ENCODE assay signal across 23 cellular contexts in the genomic region with DNA sequence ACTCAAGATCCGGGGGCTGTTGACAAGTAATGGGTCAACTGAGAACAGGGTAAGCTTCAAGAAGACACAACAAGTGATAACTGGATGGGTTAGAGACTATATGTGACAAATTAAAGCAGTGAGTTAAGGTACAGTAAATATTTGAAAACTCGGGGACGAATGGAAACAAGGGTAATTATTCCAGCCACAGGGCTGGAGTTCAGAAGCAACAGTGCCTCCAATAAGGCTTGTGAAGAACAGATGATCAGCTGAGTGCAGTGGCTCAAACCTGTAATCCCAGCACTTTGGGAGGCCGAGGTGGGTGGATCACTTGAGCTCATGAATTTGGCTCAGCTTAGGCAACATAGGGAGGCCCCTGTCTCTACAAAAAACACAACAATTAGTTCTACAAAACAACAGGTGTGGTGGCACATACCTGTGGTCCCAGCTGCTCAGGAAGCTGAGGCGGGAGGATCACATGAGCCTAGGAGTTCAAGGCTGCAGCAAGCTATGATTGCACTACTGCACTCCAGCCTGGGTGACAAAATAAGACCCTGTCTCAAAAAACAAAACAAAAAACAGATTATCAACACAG. TPM values are rescaled to one million over a fixed set of nuclear protein-coding genes. Genes with fewer than 3 reads are reported as not detected.
DNase-seq lines count a peak whose midpoint lies in the region; ATAC-seq, FAIRE-seq and TF ChIP-seq lines count a peak whose summit lies in the region.
"Had no signal": no experiment of that assay in that cellular context is flagged by ENCODE, and none has a peak within 500 bp of the region (broad histone marks: within the 10 kb centered on the region; RNA-seq: fewer than 3 reads in every experiment).

No MANE protein-coding gene starts in this region.

- H3K4me2 ChIP-seq in HepG2 (ENCODE audit: low read depth, low read length), result peak overlapping the region; percentile 44
- H3K4me2 ChIP-seq in MM.1S (ENCODE audit: low read depth, low read length), result no peak overlapping the region
- no peak overlapping the region for H3K4me2 ChIP-seq in K562 (ENCODE audit: insufficient read depth, low read length)
- H3K4me2 ChIP-seq: BLaER1 treated with 17β-estradiol and CSF1 and Interleukin-3, amounts not matched to agents 10 nM and 100 nM had no signal

- in situ Hi-C loops in HepG2 (cut with HindIII; ENCODE audit: extremely low pct_ligation_motif_present, low pct_unique_long_range_greater_than_20kb) (loop anchor here (5.0 to 25.0 kb wide), 2 partner anchors 128 to 408 kb away; a partner anchor contains a TSS), K562 (cut with MboI) (loop anchor here (5.0 to 10.0 kb wide), 3 partner anchors 126 to 683 kb away; a partner anchor contains a TSS)

- no peaks in the 10 kb centered on the region for H3K9me1 ChIP-seq in K562 (ENCODE audit: control insufficient read depth, insufficient read depth, low read length)

- peak overlapping the region; percentile 43 for H2AFZ ChIP-seq in HepG2 (ENCODE audit: low read length)
- H2AFZ ChIP-seq in MM.1S (ENCODE audit: low read length), result no peak overlapping the region
- peak overlapping the region; percentile 35; the same call in 1 of the 2 replicates for H2AFZ ChIP-seq in K562 (ENCODE audit: low read depth, low read length)

- H3K4me3 ChIP-seq in HepG2 (replicated peaks in 1 of 3; ENCODE audit: insufficient read depth in 1 of 3, low read depth in 2 of 3, low read length in 3 of 3) (no peak overlapping the region), right lobe of liver (no peak overlapping the region), MM.1S (ENCODE audit: low read length) (no peak overlapping the region), K562 (no peak overlapping the region)
- H3K4me3 ChIP-seq: BLaER1 treated with 17β-estradiol and CSF1 and Interleukin-3, amounts not matched to agents 10 nM and 100 nM; MG63; SK-N-MC had no signal

- TF ChIP-seq CTCF in HepG2 (CRISPR knock-in tag; IDR thresholded peaks at IDR 0.05), result no peak
- no peak for TF ChIP-seq CTCF in right lobe of liver (IDR thresholded peaks at IDR 0.05)
- no peak for TF ChIP-seq CTCF in MM.1S (IDR thresholded peaks at IDR 0.05; ENCODE audit: low read length)
- no peak for TF ChIP-seq CTCF in K562 (IDR thresholded peaks at IDR 0.05 in 2 of 3, conservative IDR thresholded peaks at IDR 0.05 in 1 of 3; ENCODE audit: insufficient read depth in 2 of 3, low read depth in 1 of 3, low read length in 3 of 3)

- POLR2A ChIA-PET in HepG2 (lab: Yijun Ruan, JAX), result interaction anchor here (1.1 kb wide), 1 partner anchor 127 kb away, joined by 4 read pairs; no protein-coding TSS in a partner anchor
- POLR2A ChIA-PET in K562 (lab: Yijun Ruan, JAX), result interaction anchor here (0.6 kb wide), 1 partner anchor 110 kb away, joined by 3 read pairs; no protein-coding TSS in a partner anchor

- intact Hi-C loops in HepG2 (cut with micrococcal nuclease; ENCODE audit: unreplicated experiment) (no loop called here), right lobe of liver (cut with DNase I) (loop anchor here (10.0 kb wide), 1 partner anchor 126 kb away; a partner anchor contains a TSS), K562 (cut with micrococcal nuclease) (loop anchor here (5.0 to 10.0 kb wide), 4 partner anchors 93 to 1076 kb away; no protein-coding TSS in a partner anchor)

- H3K4me1 ChIP-seq in HepG2 (ENCODE audit: insufficient read depth, low read length) (peaks cover 29% of the 10 kb centered on the region), right lobe of liver (peaks cover 0 to 15% (median 5%) of the 10 kb centered on the region in 4 donors), MM.1S (ENCODE audit: low read length) (peaks cover 9% of the 10 kb centered on the region), K562 (replicated peaks in 1 of 2; ENCODE audit: control insufficient read depth in 2 of 2, insufficient read depth in 2 of 2, low read length in 2 of 2) (no peaks in the 10 kb centered on the region)

- H3K36me3 ChIP-seq in HepG2 (replicated peaks in 1 of 2; ENCODE audit: control insufficient read depth in 1 of 2, insufficient read depth in 2 of 2, low read length in 2 of 2), result no peaks in the 10 kb centered on the region
- no peaks in the 10 kb centered on the region for H3K36me3 ChIP-seq in right lobe of liver
- H3K36me3 ChIP-seq in MM.1S (replicated peaks; ENCODE audit: insufficient read depth, low read length), result no peaks in the 10 kb centered on the region
- no peaks in the 10 kb centered on the region for H3K36me3 ChIP-seq in K562 (ENCODE audit: control insufficient read depth, insufficient read depth, low read length)
- H3K36me3 ChIP-seq: BLaER1 treated with 17β-estradiol and CSF1 and Interleukin-3, amounts not matched to agents 10 nM and 100 nM; MG63 had no signal

- H3K9me2 ChIP-seq in MM.1S (replicated peaks; ENCODE audit: insufficient read depth, low read length), result no peaks in the 10 kb centered on the region

- H3K27ac ChIP-seq in HepG2 (ENCODE audit: extremely low read length, insufficient read depth, low read length) (no peak overlapping the region), right lobe of liver (no peak overlapping the region), MM.1S (ENCODE audit: low read length) (no peak overlapping the region), K562 (ENCODE audit: extremely low read depth, low read depth, low read length) (no peak overlapping the region)
- H3K27ac ChIP-seq: BLaER1 treated with 17β-estradiol and CSF1 and Interleukin-3, amounts not matched to agents 10 nM and 100 nM; RWPE1; SK-N-MC had no signal

- no peak for TF ChIP-seq EP300 in HepG2 (IDR thresholded peaks at IDR 0.05; ENCODE audit: low read depth in 2 of 2, low read length in 2 of 2)
- TF ChIP-seq EP300 in HepG2 (CRISPR knock-in tag; IDR thresholded peaks at IDR 0.05; ENCODE audit: borderline replicate concordance), result no peak
- TF ChIP-seq EP300 in K562 (IDR thresholded peaks at IDR 0.05; ENCODE audit: low read length), result no peak

- no peaks in the 10 kb centered on the region for H3K79me2 ChIP-seq in HepG2 (ENCODE audit: insufficient read depth, low read length)
- H3K79me2 ChIP-seq in MM.1S (ENCODE audit: low read length), result no peaks in the 10 kb centered on the region
- H3K79me2 ChIP-seq in K562 (ENCODE audit: control insufficient read depth, insufficient read depth, low read length), result no peaks in the 10 kb centered on the region

- DNase-seq in HepG2 (ENCODE audit: low spot score) (no peak), right lobe of liver (no peak), MM.1S (peak; percentile 76), K562 (ENCODE audit: extremely low read depth in 1 of 4, low spot score in 3 of 4) (no peak), NCI-H128 (lab: John Stamatoyannopoulos, UW; ENCODE audit: unreplicated experiment) (no peak), islet precursor cell (no peak)
- DNase-seq: H7, KG1, MG63, NCI-H1417, NCI-H1694, NCI-H2081, NCI-H2227 treated with DMSO at 0.1 percent for 48 hours, NCI-H526 treated with DMSO at 0.1 percent for 48 hours, SHP77 had no signal

- H3K27me3 ChIP-seq in HepG2 (ENCODE audit: control insufficient read depth in 1 of 2, insufficient read depth in 2 of 2, low read length in 2 of 2), result peaks cover 0 to 14% of the 10 kb centered on the region in 2 experiments; a peak in 1 of 5 replicates
- H3K27me3 ChIP-seq in right lobe of liver, result no peaks in the 10 kb centered on the region
- no peaks in the 10 kb centered on the region for H3K27me3 ChIP-seq in MM.1S (replicated peaks; ENCODE audit: insufficient read depth, low read length)
- no peaks in the 10 kb centered on the region for H3K27me3 ChIP-seq in K562 (ENCODE audit: control insufficient read depth in 2 of 2, insufficient read depth in 2 of 2, low read length in 2 of 2)
- H3K27me3 ChIP-seq: BLaER1 treated with 17β-estradiol and CSF1 and Interleukin-3, amounts not matched to agents 10 nM and 100 nM; MG63 had no signal

- ATAC-seq in HepG2, result peak; percentile 57; the same call in 2 of the 3 replicates
- ATAC-seq in right lobe of liver, result no peak
- no peak for ATAC-seq in K562
- no peak for ATAC-seq in HG03045 (IDR thresholded peaks at IDR 0.05; ENCODE audit: unreplicated experiment)
- ATAC-seq: Panc1 had no signal

- FAIRE-seq in HepG2 (lab: Jason Lieb, UNC) (no peak), K562 (lab: Jason Lieb, UNC) (no peak)
- FAIRE-seq: D721Med, GM18507, HTR-8/SVneo had no signal

- BruUV-seq in HepG2 (replicated peaks; lab: Mats Ljungman, UMichigan) (no TSS peak), K562 (replicated peaks; lab: Mats Ljungman, UMichigan) (no TSS peak)

- TF ChIP-seq POLR2A in HepG2 (IDR thresholded peaks at IDR 0.05; ENCODE audit: insufficient read depth in 1 of 2, low read depth in 2 of 2, low read length in 2 of 2) (no peak), right lobe of liver (IDR thresholded peaks at IDR 0.05) (no peak), K562 (conservative IDR thresholded peaks at IDR 0.05) (no peak)

- H4K20me1 ChIP-seq in HepG2 (ENCODE audit: insufficient read depth, low read length), result no peaks in the 10 kb centered on the region
- H4K20me1 ChIP-seq in MM.1S (ENCODE audit: insufficient read depth, low read length), result no peaks in the 10 kb centered on the region
- no peaks in the 10 kb centered on the region for H4K20me1 ChIP-seq in K562 (replicated peaks; ENCODE audit: control insufficient read depth, insufficient read depth, low read length)
- H4K20me1 ChIP-seq: BLaER1 treated with 17β-estradiol and CSF1 and Interleukin-3, amounts not matched to agents 10 nM and 100 nM had no signal

- no peak for TF ChIP-seq RAD21 in HepG2 (CRISPR knock-in tag; IDR thresholded peaks at IDR 0.05)
- no peak for TF ChIP-seq RAD21 in K562 (CRISPR knock-in tag; conservative IDR thresholded peaks at IDR 0.05 in 1 of 2, IDR thresholded peaks at IDR 0.05 in 1 of 2)

- CTCF ChIA-PET in HepG2 (lab: Yijun Ruan, JAX; ENCODE audit: low intra/inter-chr PET ratio, low total read pairs), result no interaction called here
- CTCF ChIA-PET in K562 (lab: Yijun Ruan, JAX; ENCODE audit: low intra/inter-chr PET ratio), result no interaction called here

- WGBS in HepG2 (ENCODE audit: low lambda C conversion rate), result 4% methylated on average over 5 of the region's 5 CpGs
- 84% methylated on average over 5 of the region's 5 CpGs for WGBS in right lobe of liver (ENCODE audit: insufficient coverage, low coverage, low lambda C conversion rate, missing lambda C conversion rate)
- WGBS in K562 (ENCODE audit: insufficient coverage, low coverage, missing lambda C conversion rate), result 10% methylated on average over 5 of the region's 5 CpGs

- H3K9me3 ChIP-seq in HepG2 (ENCODE audit: low read length) (no peaks in the 10 kb centered on the region), right lobe of liver (no peaks in the 10 kb centered on the region), MM.1S (replicated peaks; ENCODE audit: insufficient read depth, low read length) (no peaks in the 10 kb centered on the region), K562 (replicated peaks; ENCODE audit: control insufficient read depth, insufficient read depth, low read depth, low read length) (no peaks in the 10 kb centered on the region)
- H3K9me3 ChIP-seq: BLaER1 treated with 17β-estradiol and CSF1 and Interleukin-3, amounts not matched to agents 10 nM and 100 nM; MG63 had no signal

- no peaks in the 10 kb centered on the region for H3F3A ChIP-seq in MM.1S (ENCODE audit: insufficient read depth, low read length)

- no peak overlapping the region for H3K9ac ChIP-seq in HepG2 (ENCODE audit: insufficient read depth, low read depth, low read length)
- no peak overlapping the region for H3K9ac ChIP-seq in MM.1S (ENCODE audit: low read length)
- H3K9ac ChIP-seq in K562 (ENCODE audit: insufficient read depth in 1 of 2, low read depth in 2 of 2, low read length in 2 of 2), result no peak overlapping the region
- H3K9ac ChIP-seq: BLaER1 treated with 17β-estradiol and CSF1 and Interleukin-3, amounts not matched to agents 10 nM and 100 nM had no signal

RNA-seq across cellular contexts. Expression of a gene that starts 20.5 kb away (rescaled TPM):
- total RNA-seq in HepG2 (2016; rRNA removed; fragmentation: Illumina TruSeq; extraction: Trizol) (95.2 and 128 TPM in 2 replicates), right lobe of liver (10 to 100 TPM; 51.5 to 69.4 (median 61.0) TPM), K562 (2014; rRNA removed) (128 and 130 TPM in 2 replicates), K562 (2014; rRNA removed; fragmentation: Illumina TruSeq; extraction: Trizol) (192 and 248 TPM in 2 replicates), K562 (2015; rRNA removed; fragmentation: Illumina TruSeq; extraction: Trizol) (138 and 155 TPM in 2 replicates), K562 (2021) (190 and 201 TPM in 2 replicates)
- total RNA-seq in HepG2 (2016; cell fraction: cytosol; rRNA removed; fragmentation: Illumina TruSeq; extraction: Trizol; ENCODE audit: low read depth), result 4.0 and 6.8 TPM in 2 replicates
- 89.3 and 126 TPM in 2 replicates for total RNA-seq in HepG2 (2016; cell fraction: insoluble cytoplasmic fraction; rRNA removed; fragmentation: Illumina TruSeq; extraction: Trizol)
- total RNA-seq in HepG2 (2016; cell fraction: membrane; rRNA removed; fragmentation: Illumina TruSeq; extraction: Trizol), result 14.2 and 16.2 TPM in 2 replicates
- total RNA-seq in HepG2 (2016; cell fraction: nucleus; rRNA removed; fragmentation: Illumina TruSeq; extraction: Trizol), result 61.9 and 75.0 TPM in 2 replicates
- polyA plus RNA-seq in HepG2 (2011; rRNA removed) (49.1 and 56.8 TPM in 2 replicates), K562 (2011; rRNA removed) (269 and 357 TPM in 2 replicates), K562 (2014; fragmentation: Illumina TruSeq; extraction: Trizol) (553 and 639 TPM in 2 replicates), K562 (2014; fragmentation: Nextera tagmentation; extraction: Ambion mirVana) (100 to 1,000 TPM; 406 to 588 TPM), K562 (2014; rRNA removed) (230 and 247 TPM in 2 replicates)
- polyA plus RNA-seq in HepG2 (2011; cell fraction: cytosol; rRNA removed), result 55.9 and 73.4 TPM in 2 replicates
- polyA plus RNA-seq in HepG2 (2011; cell fraction: nucleus; rRNA removed), result 25.3 and 27.2 TPM in 2 replicates
- 72.7 and 78.6 TPM in 2 replicates for polyA plus RNA-seq in HepG2 (2012)
- 5.4 and 5.8 TPM in 2 replicates for polyA plus RNA-seq in HepG2 (2016; cell fraction: cytosol; fragmentation: Illumina TruSeq; extraction: Trizol; ENCODE audit: low read depth)
- 120 and 143 TPM in 2 replicates for polyA plus RNA-seq in HepG2 (2016; cell fraction: insoluble cytoplasmic fraction; fragmentation: Illumina TruSeq; extraction: Trizol; ENCODE audit: low read depth)
- polyA plus RNA-seq in HepG2 (2016; cell fraction: membrane; fragmentation: Illumina TruSeq; extraction: Trizol; ENCODE audit: low read depth), result 9.0 and 13.3 TPM in 2 replicates
- 59.8 and 70.0 TPM in 2 replicates for polyA plus RNA-seq in HepG2 (2016; cell fraction: nucleus; fragmentation: Illumina TruSeq; extraction: Trizol; ENCODE audit: insufficient read depth, low read depth)
- 41.9 and 55.9 TPM in 2 replicates for polyA minus RNA-seq in HepG2 (2011; rRNA and poly(A)+ RNA removed; ENCODE audit: low replicate concordance)
- 27.3 and 39.1 TPM in 2 replicates for polyA minus RNA-seq in HepG2 (2011; cell fraction: cytosol; rRNA and poly(A)+ RNA removed)
- polyA minus RNA-seq in HepG2 (2011; cell fraction: nucleus; rRNA and poly(A)+ RNA removed), result 49.2 and 53.0 TPM in 2 replicates
- 145 and 414 TPM in 2 replicates for total RNA-seq in K562 (2011; cell fraction: chromatin; rRNA removed; ENCODE audit: low replicate concordance)
- 52.5 and 60.0 TPM in 2 replicates for total RNA-seq in K562 (2011; cell fraction: nucleolus; rRNA removed)
- 116 and 161 TPM in 2 replicates for total RNA-seq in K562 (2011; cell fraction: nucleoplasm; rRNA removed)
- polyA plus RNA-seq in K562 (2011; cell fraction: cytosol; rRNA removed), result 144 and 306 TPM in 2 replicates
- polyA plus RNA-seq in K562 (2011; cell fraction: nucleus; rRNA removed), result 65.1 and 120 TPM in 2 replicates
- 223 and 282 TPM in 2 replicates for polyA plus RNA-seq in K562 (2012)
- 509 and 557 TPM in 2 replicates for polyA minus RNA-seq in K562 (2011; rRNA and poly(A)+ RNA removed)
- 79.4 and 89.1 TPM in 2 replicates for polyA minus RNA-seq in K562 (2011; cell fraction: cytosol; rRNA and poly(A)+ RNA removed)
- 57.2 and 97.5 TPM in 2 replicates for polyA minus RNA-seq in K562 (2011; cell fraction: nucleus; rRNA and poly(A)+ RNA removed)
